Comparison of ENCODE assay signal across 1 cellular context in genomic region chr17:78966123-78966813, GRCh38.
A peak's percentile ranks its signal among the peaks of the same experiment; 100 is the strongest.
TF ChIP-seq lines count a peak whose summit lies in the region.

No MANE protein-coding gene starts in this region.

TF ChIP-seq in HEK293, 187 proteins besides CTCF, POLR2A, EP300 and RAD21 (continued from another document):
- TF ChIP-seq, protein P1, sequence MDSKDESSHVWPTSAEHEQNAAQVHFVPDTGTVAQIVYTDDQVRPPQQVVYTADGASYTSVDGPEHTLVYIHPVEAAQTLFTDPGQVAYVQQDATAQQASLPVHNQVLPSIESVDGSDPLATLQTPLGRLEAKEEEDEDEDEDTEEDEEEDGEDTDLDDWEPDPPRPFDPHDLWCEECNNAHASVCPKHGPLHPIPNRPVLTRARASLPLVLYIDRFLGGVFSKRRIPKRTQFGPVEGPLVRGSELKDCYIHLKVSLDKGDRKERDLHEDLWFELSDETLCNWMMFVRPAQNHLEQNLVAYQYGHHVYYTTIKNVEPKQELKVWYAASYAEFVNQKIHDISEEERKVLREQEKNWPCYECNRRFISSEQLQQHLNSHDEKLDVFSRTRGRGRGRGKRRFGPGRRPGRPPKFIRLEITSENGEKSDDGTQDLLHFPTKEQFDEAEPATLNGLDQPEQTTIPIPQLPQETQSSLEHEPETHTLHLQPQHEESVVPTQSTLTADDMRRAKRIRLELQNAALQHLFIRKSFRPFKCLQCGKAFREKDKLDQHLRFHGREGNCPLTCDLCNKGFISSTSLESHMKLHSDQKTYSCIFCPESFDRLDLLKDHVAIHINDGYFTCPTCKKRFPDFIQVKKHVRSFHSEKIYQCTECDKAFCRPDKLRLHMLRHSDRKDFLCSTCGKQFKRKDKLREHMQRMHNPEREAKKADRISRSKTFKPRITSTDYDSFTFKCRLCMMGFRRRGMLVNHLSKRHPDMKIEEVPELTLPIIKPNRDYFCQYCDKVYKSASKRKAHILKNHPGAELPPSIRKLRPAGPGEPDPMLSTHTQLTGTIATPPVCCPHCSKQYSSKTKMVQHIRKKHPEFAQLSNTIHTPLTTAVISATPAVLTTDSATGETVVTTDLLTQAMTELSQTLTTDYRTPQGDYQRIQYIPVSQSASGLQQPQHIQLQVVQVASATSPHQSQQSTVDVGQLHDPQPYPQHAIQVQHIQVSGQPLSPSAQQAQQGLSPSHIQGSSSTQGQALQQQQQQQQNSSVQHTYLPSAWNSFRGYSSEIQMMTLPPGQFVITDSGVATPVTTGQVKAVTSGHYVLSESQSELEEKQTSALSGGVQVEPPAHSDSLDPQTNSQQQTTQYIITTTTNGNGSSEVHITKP (tag by site-specific recombination; IDR thresholded peaks at IDR 0.05), result peak; percentile 88
